ENCODE assay signal across 1 cellular context in the genomic region with DNA sequence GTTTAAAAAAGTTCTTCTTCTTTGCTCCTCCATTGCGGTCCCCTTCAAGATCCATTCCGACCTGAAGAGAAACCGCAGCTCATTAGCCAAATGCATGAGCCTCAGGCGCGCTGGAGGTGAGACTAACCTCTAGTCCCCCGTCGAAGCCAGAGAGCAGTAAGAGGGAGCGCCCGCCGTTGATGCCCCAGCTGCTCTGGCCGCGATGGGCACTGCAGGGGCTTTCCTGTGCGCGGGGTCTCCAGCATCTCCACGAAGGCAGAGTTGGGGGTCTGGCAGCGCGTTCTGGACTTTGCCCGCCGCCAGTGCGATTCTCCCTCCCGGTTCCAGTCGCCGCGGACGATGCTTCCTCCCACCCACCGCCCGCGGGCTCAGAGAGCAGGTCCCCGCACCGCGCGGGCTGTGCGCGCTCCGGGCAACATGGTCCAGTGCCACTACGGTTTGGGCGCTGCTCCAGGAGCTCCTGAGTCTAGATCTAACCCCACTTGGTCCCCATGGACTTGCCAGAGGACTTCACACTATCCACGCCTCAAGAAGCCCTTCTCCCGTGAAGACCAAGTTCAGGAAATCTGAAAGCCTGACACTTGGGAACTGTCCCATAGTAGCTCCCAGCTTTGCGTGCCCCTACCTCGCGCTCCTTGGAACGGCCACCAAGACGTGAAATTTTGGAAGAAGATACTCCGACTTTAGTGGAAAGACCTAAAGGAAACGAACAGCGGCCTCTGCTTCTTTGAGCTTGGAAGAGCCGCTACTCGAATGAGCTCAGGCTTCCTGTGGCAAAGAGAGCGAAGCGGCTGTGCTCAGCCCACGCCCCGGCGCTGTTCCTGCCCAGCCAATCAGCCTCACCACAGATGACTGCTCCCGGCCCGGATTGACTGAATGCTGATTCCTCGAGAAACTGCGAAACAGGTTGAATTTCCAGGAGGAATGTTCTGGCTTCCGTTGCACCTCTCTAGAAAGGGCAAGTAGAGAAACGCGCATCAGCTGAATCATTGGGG.
TF ChIP-seq lines count a peak whose summit lies in the region.

A gene (minus strand): TSS at position 755 of the 995 bp plus-strand sequence. CDS start 700 bp downstream, at position 55.

TF ChIP-seq in HepG2, 621 proteins besides CTCF, POLR2A, EP300 and RAD21 (continued from another document):
- TF ChIP-seq, protein P1, sequence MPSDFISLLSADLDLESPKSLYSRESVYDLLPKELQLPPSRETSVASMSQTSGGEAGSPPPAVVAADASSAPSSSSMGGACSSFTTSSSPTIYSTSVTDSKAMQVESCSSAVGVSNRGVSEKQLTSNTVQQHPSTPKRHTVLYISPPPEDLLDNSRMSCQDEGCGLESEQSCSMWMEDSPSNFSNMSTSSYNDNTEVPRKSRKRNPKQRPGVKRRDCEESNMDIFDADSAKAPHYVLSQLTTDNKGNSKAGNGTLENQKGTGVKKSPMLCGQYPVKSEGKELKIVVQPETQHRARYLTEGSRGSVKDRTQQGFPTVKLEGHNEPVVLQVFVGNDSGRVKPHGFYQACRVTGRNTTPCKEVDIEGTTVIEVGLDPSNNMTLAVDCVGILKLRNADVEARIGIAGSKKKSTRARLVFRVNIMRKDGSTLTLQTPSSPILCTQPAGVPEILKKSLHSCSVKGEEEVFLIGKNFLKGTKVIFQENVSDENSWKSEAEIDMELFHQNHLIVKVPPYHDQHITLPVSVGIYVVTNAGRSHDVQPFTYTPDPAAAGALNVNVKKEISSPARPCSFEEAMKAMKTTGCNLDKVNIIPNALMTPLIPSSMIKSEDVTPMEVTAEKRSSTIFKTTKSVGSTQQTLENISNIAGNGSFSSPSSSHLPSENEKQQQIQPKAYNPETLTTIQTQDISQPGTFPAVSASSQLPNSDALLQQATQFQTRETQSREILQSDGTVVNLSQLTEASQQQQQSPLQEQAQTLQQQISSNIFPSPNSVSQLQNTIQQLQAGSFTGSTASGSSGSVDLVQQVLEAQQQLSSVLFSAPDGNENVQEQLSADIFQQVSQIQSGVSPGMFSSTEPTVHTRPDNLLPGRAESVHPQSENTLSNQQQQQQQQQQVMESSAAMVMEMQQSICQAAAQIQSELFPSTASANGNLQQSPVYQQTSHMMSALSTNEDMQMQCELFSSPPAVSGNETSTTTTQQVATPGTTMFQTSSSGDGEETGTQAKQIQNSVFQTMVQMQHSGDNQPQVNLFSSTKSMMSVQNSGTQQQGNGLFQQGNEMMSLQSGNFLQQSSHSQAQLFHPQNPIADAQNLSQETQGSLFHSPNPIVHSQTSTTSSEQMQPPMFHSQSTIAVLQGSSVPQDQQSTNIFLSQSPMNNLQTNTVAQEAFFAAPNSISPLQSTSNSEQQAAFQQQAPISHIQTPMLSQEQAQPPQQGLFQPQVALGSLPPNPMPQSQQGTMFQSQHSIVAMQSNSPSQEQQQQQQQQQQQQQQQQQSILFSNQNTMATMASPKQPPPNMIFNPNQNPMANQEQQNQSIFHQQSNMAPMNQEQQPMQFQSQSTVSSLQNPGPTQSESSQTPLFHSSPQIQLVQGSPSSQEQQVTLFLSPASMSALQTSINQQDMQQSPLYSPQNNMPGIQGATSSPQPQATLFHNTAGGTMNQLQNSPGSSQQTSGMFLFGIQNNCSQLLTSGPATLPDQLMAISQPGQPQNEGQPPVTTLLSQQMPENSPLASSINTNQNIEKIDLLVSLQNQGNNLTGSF (CRISPR knock-in tag; IDR thresholded peaks at IDR 0.05) = no peak
- TF ChIP-seq ZNF510 (CRISPR knock-in tag; IDR thresholded peaks at IDR 0.05; ENCODE audit: low read depth) (0 out of 2 replicates have a peak, but pooled peaks have one; percentile 70), ZNF354B (CRISPR knock-in tag; IDR thresholded peaks at IDR 0.05) (0 out of 2 replicates have a peak, but pooled peaks have one; percentile 48), RARA (CRISPR knock-in tag; IDR thresholded peaks at IDR 0.05) (peak; percentile 23; the same call in 1 of the 2 replicates), ZNF44 (CRISPR knock-in tag; IDR thresholded peaks at IDR 0.05) (0 out of 2 replicates have a peak, but pooled peaks have one; percentile 69), ZNF776 (CRISPR knock-in tag; IDR thresholded peaks at IDR 0.05) (0 out of 2 replicates have a peak, but pooled peaks have one; percentile 12), GTF3A (CRISPR knock-in tag; conservative IDR thresholded peaks at IDR 0.05) (no peak), GABPA (IDR thresholded peaks at IDR 0.05; ENCODE audit: low read depth, low read length) (no peak), GABPA (CRISPR knock-in tag; IDR thresholded peaks at IDR 0.05; ENCODE audit: low read depth) (peak; percentile 50), ONECUT2 (CRISPR knock-in tag; IDR thresholded peaks at IDR 0.05) (no peak), CC2D1A (CRISPR knock-in tag; IDR thresholded peaks at IDR 0.05) (no peak), ZNF670 (CRISPR knock-in tag; IDR thresholded peaks at IDR 0.05; ENCODE audit: borderline replicate concordance) (peak; percentile 64; the same call in 1 of the 2 replicates)
- TF ChIP-seq, protein P2, sequence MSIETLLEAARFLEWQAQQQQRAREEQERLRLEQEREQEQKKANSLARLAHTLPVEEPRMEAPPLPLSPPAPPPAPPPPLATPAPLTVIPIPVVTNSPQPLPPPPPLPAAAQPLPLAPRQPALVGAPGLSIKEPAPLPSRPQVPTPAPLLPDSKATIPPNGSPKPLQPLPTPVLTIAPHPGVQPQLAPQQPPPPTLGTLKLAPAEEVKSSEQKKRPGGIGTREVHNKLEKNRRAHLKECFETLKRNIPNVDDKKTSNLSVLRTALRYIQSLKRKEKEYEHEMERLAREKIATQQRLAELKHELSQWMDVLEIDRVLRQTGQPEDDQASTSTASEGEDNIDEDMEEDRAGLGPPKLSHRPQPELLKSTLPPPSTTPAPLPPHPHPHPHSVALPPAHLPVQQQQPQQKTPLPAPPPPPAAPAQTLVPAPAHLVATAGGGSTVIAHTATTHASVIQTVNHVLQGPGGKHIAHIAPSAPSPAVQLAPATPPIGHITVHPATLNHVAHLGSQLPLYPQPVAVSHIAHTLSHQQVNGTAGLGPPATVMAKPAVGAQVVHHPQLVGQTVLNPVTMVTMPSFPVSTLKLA (IDR thresholded peaks at IDR 0.05) = no peak
